1 cellular context compared by ENCODE assay signal in the genomic region with DNA sequence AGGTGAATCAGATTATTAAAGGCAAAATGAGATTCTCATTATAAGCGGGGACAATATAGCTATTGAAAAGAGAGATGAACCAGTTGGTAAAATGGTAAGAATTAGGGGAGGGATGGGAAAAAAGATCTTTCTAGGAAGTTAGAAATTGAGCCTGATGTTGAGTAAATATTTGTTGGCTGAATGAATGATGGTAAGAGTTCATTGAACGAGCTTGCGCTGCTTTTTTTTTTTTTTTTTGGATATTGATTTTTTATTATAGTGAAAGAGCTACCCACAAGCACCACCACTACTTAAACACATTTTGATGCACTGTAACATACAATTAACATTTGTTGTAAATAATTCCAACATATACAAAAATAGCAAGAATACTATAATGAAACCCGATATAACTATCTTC.
TF ChIP-seq lines count a peak whose summit lies in the region.

No MANE protein-coding gene starts in this region.

TF ChIP-seq in H1, 55 proteins besides CTCF, POLR2A, EP300 and RAD21:
- TF ChIP-seq NRF1 (IDR thresholded peaks at IDR 0.05; ENCODE audit: low read depth, low read length): no peak
- no peak for TF ChIP-seq RFX5 (IDR thresholded peaks at IDR 0.05; ENCODE audit: borderline replicate concordance, low read depth, low read length)
